1 cellular context compared by ENCODE assay signal in the genomic region with DNA sequence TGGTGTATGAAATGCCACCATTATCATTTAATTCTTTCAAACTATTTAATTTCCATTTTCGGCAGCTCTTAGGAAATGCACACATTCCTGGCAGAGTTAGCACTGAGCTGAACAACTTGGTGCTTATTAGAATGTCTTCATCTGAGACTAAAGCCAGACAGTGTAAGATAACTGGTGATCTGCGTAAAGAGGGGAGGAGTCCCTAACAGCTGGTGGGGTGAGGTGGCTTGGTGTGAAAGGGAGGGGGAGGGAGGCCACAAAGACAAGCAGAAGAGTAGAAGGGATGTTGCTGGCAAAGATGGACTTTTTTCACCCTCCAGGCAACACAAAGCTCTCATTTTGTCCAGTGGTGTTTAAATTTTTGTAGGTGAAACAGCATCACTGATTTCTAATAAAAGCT.
TF ChIP-seq lines count a peak whose summit lies in the region.

No MANE protein-coding gene starts in this region.

TF ChIP-seq in HEK293, 187 proteins besides CTCF, POLR2A, EP300 and RAD21 (continued from another document and continues in another):
- TF ChIP-seq, protein P1, sequence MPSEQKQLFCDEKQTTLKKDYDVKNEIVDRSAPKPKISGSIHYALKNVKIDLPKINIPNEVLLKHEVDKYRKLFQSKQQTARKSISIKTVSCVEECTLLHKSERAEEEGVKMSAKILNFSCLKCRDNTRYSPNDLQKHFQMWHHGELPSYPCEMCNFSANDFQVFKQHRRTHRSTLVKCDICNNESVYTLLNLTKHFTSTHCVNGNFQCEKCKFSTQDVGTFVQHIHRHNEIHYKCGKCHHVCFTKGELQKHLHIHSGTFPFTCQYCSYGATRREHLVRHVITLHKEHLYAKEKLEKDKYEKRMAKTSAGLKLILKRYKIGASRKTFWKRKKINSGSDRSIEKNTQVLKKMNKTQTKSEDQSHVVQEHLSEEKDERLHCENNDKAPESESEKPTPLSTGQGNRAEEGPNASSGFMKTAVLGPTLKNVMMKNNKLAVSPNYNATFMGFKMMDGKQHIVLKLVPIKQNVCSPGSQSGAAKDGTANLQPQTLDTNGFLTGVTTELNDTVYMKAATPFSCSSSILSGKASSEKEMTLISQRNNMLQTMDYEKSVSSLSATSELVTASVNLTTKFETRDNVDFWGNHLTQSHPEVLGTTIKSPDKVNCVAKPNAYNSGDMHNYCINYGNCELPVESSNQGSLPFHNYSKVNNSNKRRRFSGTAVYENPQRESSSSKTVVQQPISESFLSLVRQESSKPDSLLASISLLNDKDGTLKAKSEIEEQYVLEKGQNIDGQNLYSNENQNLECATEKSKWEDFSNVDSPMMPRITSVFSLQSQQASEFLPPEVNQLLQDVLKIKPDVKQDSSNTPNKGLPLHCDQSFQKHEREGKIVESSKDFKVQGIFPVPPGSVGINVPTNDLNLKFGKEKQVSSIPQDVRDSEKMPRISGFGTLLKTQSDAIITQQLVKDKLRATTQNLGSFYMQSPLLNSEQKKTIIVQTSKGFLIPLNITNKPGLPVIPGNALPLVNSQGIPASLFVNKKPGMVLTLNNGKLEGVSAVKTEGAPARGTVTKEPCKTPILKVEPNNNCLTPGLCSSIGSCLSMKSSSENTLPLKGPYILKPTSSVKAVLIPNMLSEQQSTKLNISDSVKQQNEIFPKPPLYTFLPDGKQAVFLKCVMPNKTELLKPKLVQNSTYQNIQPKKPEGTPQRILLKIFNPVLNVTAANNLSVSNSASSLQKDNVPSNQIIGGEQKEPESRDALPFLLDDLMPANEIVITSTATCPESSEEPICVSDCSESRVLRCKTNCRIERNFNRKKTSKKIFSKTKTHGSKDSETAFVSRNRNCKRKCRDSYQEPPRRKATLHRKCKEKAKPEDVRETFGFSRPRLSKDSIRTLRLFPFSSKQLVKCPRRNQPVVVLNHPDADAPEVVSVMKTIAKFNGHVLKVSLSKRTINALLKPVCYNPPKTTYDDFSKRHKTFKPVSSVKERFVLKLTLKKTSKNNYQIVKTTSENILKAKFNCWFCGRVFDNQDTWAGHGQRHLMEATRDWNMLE (tag by site-specific recombination; conservative IDR thresholded peaks at IDR 0.05; ENCODE audit: low read depth) = no peak
- TF ChIP-seq, protein P2, sequence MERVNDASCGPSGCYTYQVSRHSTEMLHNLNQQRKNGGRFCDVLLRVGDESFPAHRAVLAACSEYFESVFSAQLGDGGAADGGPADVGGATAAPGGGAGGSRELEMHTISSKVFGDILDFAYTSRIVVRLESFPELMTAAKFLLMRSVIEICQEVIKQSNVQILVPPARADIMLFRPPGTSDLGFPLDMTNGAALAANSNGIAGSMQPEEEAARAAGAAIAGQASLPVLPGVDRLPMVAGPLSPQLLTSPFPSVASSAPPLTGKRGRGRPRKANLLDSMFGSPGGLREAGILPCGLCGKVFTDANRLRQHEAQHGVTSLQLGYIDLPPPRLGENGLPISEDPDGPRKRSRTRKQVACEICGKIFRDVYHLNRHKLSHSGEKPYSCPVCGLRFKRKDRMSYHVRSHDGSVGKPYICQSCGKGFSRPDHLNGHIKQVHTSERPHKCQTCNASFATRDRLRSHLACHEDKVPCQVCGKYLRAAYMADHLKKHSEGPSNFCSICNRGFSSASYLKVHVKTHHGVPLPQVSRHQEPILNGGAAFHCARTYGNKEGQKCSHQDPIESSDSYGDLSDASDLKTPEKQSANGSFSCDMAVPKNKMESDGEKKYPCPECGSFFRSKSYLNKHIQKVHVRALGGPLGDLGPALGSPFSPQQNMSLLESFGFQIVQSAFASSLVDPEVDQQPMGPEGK (tag by site-specific recombination; IDR thresholded peaks at IDR 0.05) = peak; percentile 65; the same call in 1 of the 2 replicates
- no peak for TF ChIP-seq ZSCAN23 (tag by site-specific recombination; IDR thresholded peaks at IDR 0.05)
- TF ChIP-seq ZNF747 (tag by site-specific recombination; IDR thresholded peaks at IDR 0.05) = no peak
- no peak for TF ChIP-seq SP2 (tag by site-specific recombination; IDR thresholded peaks at IDR 0.05)
- TF ChIP-seq MZF1 (tag by site-specific recombination; IDR thresholded peaks at IDR 0.05; ENCODE audit: borderline replicate concordance) = peak; percentile 69; the same call in 1 of the 2 replicates
- TF ChIP-seq, protein P3, sequence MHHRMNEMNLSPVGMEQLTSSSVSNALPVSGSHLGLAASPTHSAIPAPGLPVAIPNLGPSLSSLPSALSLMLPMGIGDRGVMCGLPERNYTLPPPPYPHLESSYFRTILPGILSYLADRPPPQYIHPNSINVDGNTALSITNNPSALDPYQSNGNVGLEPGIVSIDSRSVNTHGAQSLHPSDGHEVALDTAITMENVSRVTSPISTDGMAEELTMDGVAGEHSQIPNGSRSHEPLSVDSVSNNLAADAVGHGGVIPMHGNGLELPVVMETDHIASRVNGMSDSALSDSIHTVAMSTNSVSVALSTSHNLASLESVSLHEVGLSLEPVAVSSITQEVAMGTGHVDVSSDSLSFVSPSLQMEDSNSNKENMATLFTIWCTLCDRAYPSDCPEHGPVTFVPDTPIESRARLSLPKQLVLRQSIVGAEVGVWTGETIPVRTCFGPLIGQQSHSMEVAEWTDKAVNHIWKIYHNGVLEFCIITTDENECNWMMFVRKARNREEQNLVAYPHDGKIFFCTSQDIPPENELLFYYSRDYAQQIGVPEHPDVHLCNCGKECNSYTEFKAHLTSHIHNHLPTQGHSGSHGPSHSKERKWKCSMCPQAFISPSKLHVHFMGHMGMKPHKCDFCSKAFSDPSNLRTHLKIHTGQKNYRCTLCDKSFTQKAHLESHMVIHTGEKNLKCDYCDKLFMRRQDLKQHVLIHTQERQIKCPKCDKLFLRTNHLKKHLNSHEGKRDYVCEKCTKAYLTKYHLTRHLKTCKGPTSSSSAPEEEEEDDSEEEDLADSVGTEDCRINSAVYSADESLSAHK (tag by site-specific recombination; IDR thresholded peaks at IDR 0.05) = no peak
- TF ChIP-seq ZNF529 (tag by site-specific recombination; IDR thresholded peaks at IDR 0.05; ENCODE audit: insufficient replicate concordance) = no peak
- TF ChIP-seq ZNF830 (tag by site-specific recombination; IDR thresholded peaks at IDR 0.05; ENCODE audit: low read depth) = no peak
- no peak for TF ChIP-seq ZNF132 (tag by site-specific recombination; IDR thresholded peaks at IDR 0.05; ENCODE audit: borderline replicate concordance)
- TF ChIP-seq, protein P4, sequence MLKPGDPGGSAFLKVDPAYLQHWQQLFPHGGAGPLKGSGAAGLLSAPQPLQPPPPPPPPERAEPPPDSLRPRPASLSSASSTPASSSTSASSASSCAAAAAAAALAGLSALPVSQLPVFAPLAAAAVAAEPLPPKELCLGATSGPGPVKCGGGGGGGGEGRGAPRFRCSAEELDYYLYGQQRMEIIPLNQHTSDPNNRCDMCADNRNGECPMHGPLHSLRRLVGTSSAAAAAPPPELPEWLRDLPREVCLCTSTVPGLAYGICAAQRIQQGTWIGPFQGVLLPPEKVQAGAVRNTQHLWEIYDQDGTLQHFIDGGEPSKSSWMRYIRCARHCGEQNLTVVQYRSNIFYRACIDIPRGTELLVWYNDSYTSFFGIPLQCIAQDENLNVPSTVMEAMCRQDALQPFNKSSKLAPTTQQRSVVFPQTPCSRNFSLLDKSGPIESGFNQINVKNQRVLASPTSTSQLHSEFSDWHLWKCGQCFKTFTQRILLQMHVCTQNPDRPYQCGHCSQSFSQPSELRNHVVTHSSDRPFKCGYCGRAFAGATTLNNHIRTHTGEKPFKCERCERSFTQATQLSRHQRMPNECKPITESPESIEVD (tag by site-specific recombination; IDR thresholded peaks at IDR 0.05) = no peak
- no peak for TF ChIP-seq ZNF549 (tag by site-specific recombination; IDR thresholded peaks at IDR 0.05)
- no peak for TF ChIP-seq ZNF785 (tag by site-specific recombination; IDR thresholded peaks at IDR 0.05)
- TF ChIP-seq, protein P5, sequence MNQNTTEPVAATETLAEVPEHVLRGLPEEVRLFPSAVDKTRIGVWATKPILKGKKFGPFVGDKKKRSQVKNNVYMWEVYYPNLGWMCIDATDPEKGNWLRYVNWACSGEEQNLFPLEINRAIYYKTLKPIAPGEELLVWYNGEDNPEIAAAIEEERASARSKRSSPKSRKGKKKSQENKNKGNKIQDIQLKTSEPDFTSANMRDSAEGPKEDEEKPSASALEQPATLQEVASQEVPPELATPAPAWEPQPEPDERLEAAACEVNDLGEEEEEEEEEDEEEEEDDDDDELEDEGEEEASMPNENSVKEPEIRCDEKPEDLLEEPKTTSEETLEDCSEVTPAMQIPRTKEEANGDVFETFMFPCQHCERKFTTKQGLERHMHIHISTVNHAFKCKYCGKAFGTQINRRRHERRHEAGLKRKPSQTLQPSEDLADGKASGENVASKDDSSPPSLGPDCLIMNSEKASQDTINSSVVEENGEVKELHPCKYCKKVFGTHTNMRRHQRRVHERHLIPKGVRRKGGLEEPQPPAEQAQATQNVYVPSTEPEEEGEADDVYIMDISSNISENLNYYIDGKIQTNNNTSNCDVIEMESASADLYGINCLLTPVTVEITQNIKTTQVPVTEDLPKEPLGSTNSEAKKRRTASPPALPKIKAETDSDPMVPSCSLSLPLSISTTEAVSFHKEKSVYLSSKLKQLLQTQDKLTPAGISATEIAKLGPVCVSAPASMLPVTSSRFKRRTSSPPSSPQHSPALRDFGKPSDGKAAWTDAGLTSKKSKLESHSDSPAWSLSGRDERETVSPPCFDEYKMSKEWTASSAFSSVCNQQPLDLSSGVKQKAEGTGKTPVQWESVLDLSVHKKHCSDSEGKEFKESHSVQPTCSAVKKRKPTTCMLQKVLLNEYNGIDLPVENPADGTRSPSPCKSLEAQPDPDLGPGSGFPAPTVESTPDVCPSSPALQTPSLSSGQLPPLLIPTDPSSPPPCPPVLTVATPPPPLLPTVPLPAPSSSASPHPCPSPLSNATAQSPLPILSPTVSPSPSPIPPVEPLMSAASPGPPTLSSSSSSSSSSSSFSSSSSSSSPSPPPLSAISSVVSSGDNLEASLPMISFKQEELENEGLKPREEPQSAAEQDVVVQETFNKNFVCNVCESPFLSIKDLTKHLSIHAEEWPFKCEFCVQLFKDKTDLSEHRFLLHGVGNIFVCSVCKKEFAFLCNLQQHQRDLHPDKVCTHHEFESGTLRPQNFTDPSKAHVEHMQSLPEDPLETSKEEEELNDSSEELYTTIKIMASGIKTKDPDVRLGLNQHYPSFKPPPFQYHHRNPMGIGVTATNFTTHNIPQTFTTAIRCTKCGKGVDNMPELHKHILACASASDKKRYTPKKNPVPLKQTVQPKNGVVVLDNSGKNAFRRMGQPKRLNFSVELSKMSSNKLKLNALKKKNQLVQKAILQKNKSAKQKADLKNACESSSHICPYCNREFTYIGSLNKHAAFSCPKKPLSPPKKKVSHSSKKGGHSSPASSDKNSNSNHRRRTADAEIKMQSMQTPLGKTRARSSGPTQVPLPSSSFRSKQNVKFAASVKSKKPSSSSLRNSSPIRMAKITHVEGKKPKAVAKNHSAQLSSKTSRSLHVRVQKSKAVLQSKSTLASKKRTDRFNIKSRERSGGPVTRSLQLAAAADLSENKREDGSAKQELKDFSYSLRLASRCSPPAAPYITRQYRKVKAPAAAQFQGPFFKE (tag by site-specific recombination; IDR thresholded peaks at IDR 0.05; ENCODE audit: borderline replicate concordance) = no peak
- TF ChIP-seq ZNF366 (tag by site-specific recombination; conservative IDR thresholded peaks at IDR 0.05) = peak; percentile 27; the same call in 1 of the 2 replicates
- 0 out of 2 replicates have a peak, but pooled peaks have one; percentile 12 for TF ChIP-seq ZBTB17 (tag by site-specific recombination; IDR thresholded peaks at IDR 0.05)
- 0 out of 2 replicates have a peak, but pooled peaks have one; percentile 31 for TF ChIP-seq ZEB2 (tag by site-specific recombination; IDR thresholded peaks at IDR 0.05)
- TF ChIP-seq ZNF501 (tag by site-specific recombination; IDR thresholded peaks at IDR 0.05) = no peak
- TF ChIP-seq, protein P6, sequence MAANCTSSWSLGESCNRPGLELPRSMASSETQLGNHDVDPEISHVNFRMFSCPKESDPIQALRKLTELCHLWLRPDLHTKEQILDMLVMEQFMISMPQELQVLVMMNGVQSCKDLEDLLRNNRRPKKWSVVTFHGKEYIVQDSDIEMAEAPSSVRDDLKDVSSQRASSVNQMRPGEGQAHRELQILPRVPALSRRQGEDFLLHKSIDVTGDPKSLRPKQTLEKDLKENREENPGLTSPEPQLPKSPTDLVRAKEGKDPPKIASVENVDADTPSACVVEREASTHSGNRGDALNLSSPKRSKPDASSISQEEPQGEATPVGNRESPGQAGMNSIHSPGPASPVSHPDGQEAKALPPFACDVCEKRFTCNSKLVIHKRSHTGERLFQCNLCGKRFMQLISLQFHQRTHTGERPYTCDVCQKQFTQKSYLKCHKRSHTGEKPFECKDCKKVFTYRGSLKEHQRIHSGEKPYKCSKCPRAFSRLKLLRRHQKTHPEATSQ (tag by site-specific recombination; IDR thresholded peaks at IDR 0.05) = no peak
- TF ChIP-seq, protein P7, sequence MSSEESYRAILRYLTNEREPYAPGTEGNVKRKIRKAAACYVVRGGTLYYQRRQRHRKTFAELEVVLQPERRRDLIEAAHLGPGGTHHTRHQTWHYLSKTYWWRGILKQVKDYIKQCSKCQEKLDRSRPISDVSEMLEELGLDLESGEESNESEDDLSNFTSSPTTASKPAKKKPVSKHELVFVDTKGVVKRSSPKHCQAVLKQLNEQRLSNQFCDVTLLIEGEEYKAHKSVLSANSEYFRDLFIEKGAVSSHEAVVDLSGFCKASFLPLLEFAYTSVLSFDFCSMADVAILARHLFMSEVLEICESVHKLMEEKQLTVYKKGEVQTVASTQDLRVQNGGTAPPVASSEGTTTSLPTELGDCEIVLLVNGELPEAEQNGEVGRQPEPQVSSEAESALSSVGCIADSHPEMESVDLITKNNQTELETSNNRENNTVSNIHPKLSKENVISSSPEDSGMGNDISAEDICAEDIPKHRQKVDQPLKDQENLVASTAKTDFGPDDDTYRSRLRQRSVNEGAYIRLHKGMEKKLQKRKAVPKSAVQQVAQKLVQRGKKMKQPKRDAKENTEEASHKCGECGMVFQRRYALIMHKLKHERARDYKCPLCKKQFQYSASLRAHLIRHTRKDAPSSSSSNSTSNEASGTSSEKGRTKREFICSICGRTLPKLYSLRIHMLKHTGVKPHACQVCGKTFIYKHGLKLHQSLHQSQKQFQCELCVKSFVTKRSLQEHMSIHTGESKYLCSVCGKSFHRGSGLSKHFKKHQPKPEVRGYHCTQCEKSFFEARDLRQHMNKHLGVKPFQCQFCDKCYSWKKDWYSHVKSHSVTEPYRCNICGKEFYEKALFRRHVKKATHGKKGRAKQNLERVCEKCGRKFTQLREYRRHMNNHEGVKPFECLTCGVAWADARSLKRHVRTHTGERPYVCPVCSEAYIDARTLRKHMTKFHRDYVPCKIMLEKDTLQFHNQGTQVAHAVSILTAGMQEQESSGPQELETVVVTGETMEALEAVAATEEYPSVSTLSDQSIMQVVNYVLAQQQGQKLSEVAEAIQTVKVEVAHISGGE (tag by site-specific recombination; conservative IDR thresholded peaks at IDR 0.05; ENCODE audit: low read depth) = no peak
- TF ChIP-seq, protein P8, sequence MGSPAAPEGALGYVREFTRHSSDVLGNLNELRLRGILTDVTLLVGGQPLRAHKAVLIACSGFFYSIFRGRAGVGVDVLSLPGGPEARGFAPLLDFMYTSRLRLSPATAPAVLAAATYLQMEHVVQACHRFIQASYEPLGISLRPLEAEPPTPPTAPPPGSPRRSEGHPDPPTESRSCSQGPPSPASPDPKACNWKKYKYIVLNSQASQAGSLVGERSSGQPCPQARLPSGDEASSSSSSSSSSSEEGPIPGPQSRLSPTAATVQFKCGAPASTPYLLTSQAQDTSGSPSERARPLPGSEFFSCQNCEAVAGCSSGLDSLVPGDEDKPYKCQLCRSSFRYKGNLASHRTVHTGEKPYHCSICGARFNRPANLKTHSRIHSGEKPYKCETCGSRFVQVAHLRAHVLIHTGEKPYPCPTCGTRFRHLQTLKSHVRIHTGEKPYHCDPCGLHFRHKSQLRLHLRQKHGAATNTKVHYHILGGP (tag by site-specific recombination; IDR thresholded peaks at IDR 0.05) = no peak
- no peak for TF ChIP-seq YY2 (tag by site-specific recombination; IDR thresholded peaks at IDR 0.05)
- peak; percentile 11; the same call in 1 of the 2 replicates for TF ChIP-seq ZXDB (tag by site-specific recombination; IDR thresholded peaks at IDR 0.05)
- no peak for TF ChIP-seq ZNF596 (tag by site-specific recombination; IDR thresholded peaks at IDR 0.05)
- no peak for TF ChIP-seq ZNF623 (tag by site-specific recombination; IDR thresholded peaks at IDR 0.05)
- TF ChIP-seq ZNF561 (tag by site-specific recombination; IDR thresholded peaks at IDR 0.05; ENCODE audit: borderline replicate concordance) = no peak
- no peak for TF ChIP-seq ZNF19 (tag by site-specific recombination; IDR thresholded peaks at IDR 0.05; ENCODE audit: low read depth)
